In genomic region chr17:17191346-17191792, GRCh38 we compare ENCODE assay signal across 11 cellular contexts. TPM values are rescaled to one million over a fixed set of nuclear protein-coding genes. Genes with fewer than 3 reads are reported as not detected.
DNase-seq lines count a peak whose midpoint lies in the region; ATAC-seq, FAIRE-seq and TF ChIP-seq lines count a peak whose summit lies in the region.
"Had no signal": no experiment of that assay in that cellular context is flagged by ENCODE, and none has a peak within 500 bp of the region (broad histone marks: within the 10 kb centered on the region; RNA-seq: fewer than 3 reads in every experiment).

No MANE protein-coding gene starts in this region.

- peak; percentile 80 for FAIRE-seq in HTR-8/SVneo (lab: Jason Lieb, UNC)
- FAIRE-seq: H1 had no signal

- H3K36me3 ChIP-seq in left lung = peaks cover 0 to 24% of the 10 kb centered on the region in 2 donors
- peaks cover 17 to 36% (median 29%) of the 10 kb centered on the region in 3 donors for H3K36me3 ChIP-seq in tibial artery

- H3K4me3 ChIP-seq in cardiac fibroblast (replicated peaks in 1 of 2; ENCODE audit: low read depth in 2 of 2, low read length in 2 of 2) = no peak overlapping the region
- H3K4me3 ChIP-seq in left lung = no peak overlapping the region
- H3K4me3 ChIP-seq in tibial artery = no peak overlapping the region

- H3K27me3 ChIP-seq in left lung (no peaks in the 10 kb centered on the region), tibial artery (no peaks in the 10 kb centered on the region)

- H3K4me1 ChIP-seq in left lung (peaks cover 15 to 27% of the 10 kb centered on the region in 2 donors), tibial artery (peaks cover 0 to 34% (median 23%) of the 10 kb centered on the region in 4 donors)

- H3K27ac ChIP-seq in left lung = peak overlapping the region; percentile 6 to 56
- H3K27ac ChIP-seq in tibial artery = peak overlapping the region; percentile 63 to 66

- intact Hi-C loops in left lung (cut with DNase I) (no loop called here), tibial artery (cut with DNase I; ENCODE audit: low total_unique reads) (no loop called here)

- DNase-seq in HTR-8/SVneo (ENCODE audit: insufficient read length, low spot score) = peak; percentile 74
- DNase-seq in cardiac fibroblast (ENCODE audit: low read depth in 2 of 2) = peak; percentile 61 to 85
- DNase-seq in left lung = peak in 1 of 2 donors; percentile 55
- DNase-seq in tibial artery = peak in 1 of 2 donors; percentile 76
- DNase-seq in NCI-H82 (lab: John Stamatoyannopoulos, UW) = no peak
- no peak for DNase-seq in inferior parietal cortex (ENCODE audit: extremely low spot score)
- no peak for DNase-seq in KG1 (lab: John Stamatoyannopoulos, UW)
- DNase-seq: activated CD4-positive, alpha-beta T cell treated with anti-CD3 and anti-CD28 coated beads for 48 hours; KBM-7 had no signal

- ATAC-seq in left lung (no peak), HG03196 (IDR thresholded peaks at IDR 0.05; ENCODE audit: unreplicated experiment) (no peak)

- H3K9me3 ChIP-seq in left lung (no peaks in the 10 kb centered on the region), tibial artery (no peaks in the 10 kb centered on the region)

- no peak for TF ChIP-seq CTCF in cardiac fibroblast (IDR thresholded peaks at IDR 0.05; ENCODE audit: low read depth, low read length)
- TF ChIP-seq CTCF in left lung (IDR thresholded peaks at IDR 0.05) = no peak
- no peak for TF ChIP-seq CTCF in tibial artery (IDR thresholded peaks at IDR 0.05)

RNA-seq across cellular contexts. Expression of gene PLD6, which starts 14.8 kb away (rescaled TPM):
- 1 to 10 TPM; 3.4 to 5.6 TPM for total RNA-seq in left lung

RNA-seq across cellular contexts. Expression of gene FLCN, which starts 45.6 kb away (rescaled TPM):
- total RNA-seq in left lung = 10 to 100 TPM; 73.4 to 80.1 TPM

Comparison
In these comparisons a context has a peak if more than half of its experiments do, and no peak if none do; other contexts are left out.
1. DNase-seq: peak in HTR-8/SVneo (single experiment) and cardiac fibroblast (2 of 2); none in NCI-H82 (single experiment), inferior parietal cortex (single experiment) and KG1 (single experiment).